In the genomic region with DNA sequence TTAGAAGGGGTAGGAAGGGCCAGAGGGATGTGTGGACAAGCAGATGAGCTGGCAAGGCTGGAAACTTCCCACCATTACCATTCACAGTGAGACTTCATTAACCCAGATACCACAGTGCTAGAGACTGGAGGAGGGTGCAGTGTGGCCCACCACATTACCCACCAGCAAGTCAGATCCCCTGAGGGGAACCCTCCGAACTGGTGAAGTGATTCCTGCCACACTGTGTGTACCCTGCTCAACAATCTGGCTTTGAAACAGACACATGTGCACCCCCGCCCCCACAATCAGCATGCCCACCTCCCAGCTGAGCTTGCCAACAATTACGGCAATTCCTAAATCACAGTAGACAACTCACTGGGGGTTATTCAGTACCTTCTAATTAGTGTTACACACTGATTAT, we compare ENCODE assay signal across 24 cellular contexts.
A peak's percentile ranks its signal among the peaks of the same experiment; 100 is the strongest.
DNase-seq lines count a peak whose midpoint lies in the region; ATAC-seq and TF ChIP-seq lines count a peak whose summit lies in the region.
"Had no signal": no experiment of that assay in that cellular context is flagged by ENCODE, and none has a peak within 500 bp of the region (broad histone marks: within the 10 kb centered on the region; RNA-seq: fewer than 3 reads in every experiment).

No MANE protein-coding gene starts in this region.

- DNase-seq in H9 (peak; percentile 8), coronary artery (ENCODE audit: low spot score) (peak; percentile 58), retina (peak; percentile 69), DMS53 (lab: John Stamatoyannopoulos, UW) (no peak), T-helper 17 cell (no peak)
- DNase-seq in CD8-positive, alpha-beta memory T cell = no peak
- DNase-seq: 8988T; ACHN; AML-193; BE2C; Caco-2; CD4-positive, alpha-beta T cell; DMS153; DMS79; EL; GDM1; HFFc6 had no signal

- no peaks in the 10 kb centered on the region for H3K36me3 ChIP-seq in CD8-positive, alpha-beta memory T cell (ENCODE audit: insufficient read depth, low read length)
- H3K36me3 ChIP-seq: BE2C; BLaER1 treated with 17β-estradiol and CSF1 and Interleukin-3, amounts not matched to agents 10 nM and 100 nM; HAP-1 had no signal

- H3K27ac ChIP-seq in H9 (ENCODE audit: insufficient read length, low read depth, low read length) (no peak overlapping the region), coronary artery (no peak overlapping the region)
- H3K27ac ChIP-seq in CD8-positive, alpha-beta memory T cell (ENCODE audit: low read depth, low read length) = no peak overlapping the region
- H3K27ac ChIP-seq: A549; BLaER1 treated with 17β-estradiol and CSF1 and Interleukin-3, amounts not matched to agents 10 nM and 100 nM had no signal

- no peaks in the 10 kb centered on the region for H3K9me3 Mint-ChIP-seq in H9
- no peaks in the 10 kb centered on the region for H3K9me3 Mint-ChIP-seq in CD8-positive, alpha-beta memory T cell
- H3K9me3 Mint-ChIP-seq: CD4-positive, alpha-beta T cell; GM23338; HFFc6 had no signal

- no peaks in the 10 kb centered on the region for H4K20me1 ChIP-seq in H9 (ENCODE audit: control insufficient read depth, insufficient read depth, insufficient read length)
- H4K20me1 ChIP-seq: BLaER1 treated with 17β-estradiol and CSF1 and Interleukin-3, amounts not matched to agents 10 nM and 100 nM had no signal

- no peak overlapping the region for H3K23ac ChIP-seq in H9 (ENCODE audit: insufficient read length, low read depth, low read length)

- H3K27me3 Mint-ChIP-seq in H9 (ENCODE audit: low read depth) (peaks cover 13% of the 10 kb centered on the region), T-helper 17 cell (peaks cover 23% of the 10 kb centered on the region)
- H3K27me3 Mint-ChIP-seq in CD8-positive, alpha-beta memory T cell = peaks cover 3 to 4% of the 10 kb centered on the region in 2 donors
- H3K27me3 Mint-ChIP-seq: CD4-positive, alpha-beta T cell had no signal

- no peaks in the 10 kb centered on the region for H3K23me2 ChIP-seq in H9 (ENCODE audit: insufficient read length, low read depth, low read length, poor library complexity, severe bottlenecking)

- no peak overlapping the region for H2AFZ ChIP-seq in H9 (ENCODE audit: low read length)
- H2AFZ ChIP-seq: GM23338 had no signal

- H3K79me1 ChIP-seq in H9 (ENCODE audit: insufficient read depth, low read depth, low read length, poor library complexity, severe bottlenecking) = no peaks in the 10 kb centered on the region

- H3K4me2 ChIP-seq in H9 (ENCODE audit: insufficient read depth, insufficient read length, low read length) = no peak overlapping the region
- H3K4me2 ChIP-seq: A549; BLaER1 treated with 17β-estradiol and CSF1 and Interleukin-3, amounts not matched to agents 10 nM and 100 nM; GM23338 had no signal

- no CpG with 5 or more reads among the region's 3 CpGs for WGBS in H9 (ENCODE audit: extremely low coverage, insufficient read length, low lambda C conversion rate)

- peak overlapping the region in 1 of 3 experiments; percentile 87; a peak in 1 of 7 replicates for H3K27ac Mint-ChIP-seq in H9
- H3K27ac Mint-ChIP-seq in CD8-positive, alpha-beta memory T cell = peak overlapping the region in 1 of 8 donors; percentile 24
- H3K27ac Mint-ChIP-seq in T-helper 17 cell = no peak overlapping the region
- H3K27ac Mint-ChIP-seq: CD14-positive monocyte; CD4-positive, alpha-beta T cell; GM23338; HFFc6 had no signal

- H3K36me3 Mint-ChIP-seq in H9 (ENCODE audit: insufficient read depth in 1 of 3, low read depth in 3 of 3) = no peaks in the 10 kb centered on the region
- H3K36me3 Mint-ChIP-seq in CD8-positive, alpha-beta memory T cell = no peaks in the 10 kb centered on the region
- H3K36me3 Mint-ChIP-seq in T-helper 17 cell (ENCODE audit: low read depth) = no peaks in the 10 kb centered on the region
- H3K36me3 Mint-ChIP-seq: CD14-positive monocyte had no signal

- no peak overlapping the region for H3K56ac ChIP-seq in H9 (ENCODE audit: insufficient read length, low read depth, low read length)

- no peak overlapping the region for H2BK20ac ChIP-seq in H9 (ENCODE audit: low read depth, low read length, poor library complexity, severe bottlenecking)

- no peak overlapping the region for H2BK12ac ChIP-seq in H9 (ENCODE audit: insufficient read length, low read depth, low read length)

- no peak overlapping the region for H3K9ac ChIP-seq in H9 (ENCODE audit: extremely low read depth, insufficient read length, low read length)
- H3K9ac ChIP-seq: BLaER1 treated with 17β-estradiol and CSF1 and Interleukin-3, amounts not matched to agents 10 nM and 100 nM had no signal

- no peak overlapping the region for H4K5ac ChIP-seq in H9 (ENCODE audit: insufficient read length, low read depth, low read length)

- H2BK120ac ChIP-seq in H9 (ENCODE audit: low read depth, low read length, poor library complexity, severe bottlenecking) = no peak overlapping the region

- no peaks in the 10 kb centered on the region for H3K79me2 ChIP-seq in H9 (ENCODE audit: insufficient read depth, low read length)

- no peak overlapping the region for H2BK15ac ChIP-seq in H9 (ENCODE audit: low read depth, low read length)

- H3K4me1 ChIP-seq in H9 (ENCODE audit: insufficient read depth, low read length) = no peaks in the 10 kb centered on the region
- H3K4me1 ChIP-seq in CD8-positive, alpha-beta memory T cell (ENCODE audit: insufficient read depth, low read length) = no peaks in the 10 kb centered on the region
- H3K4me1 ChIP-seq: A549, BE2C, Caco-2, HAP-1 had no signal

- H4K91ac ChIP-seq in H9 (ENCODE audit: insufficient read length, low read depth, low read length) = no peak overlapping the region

- no peak overlapping the region for H2BK5ac ChIP-seq in H9 (ENCODE audit: insufficient read length, low read length)

- peaks cover 0 to 2% of the 10 kb centered on the region in 2 experiments; a peak in 1 of 4 replicates for H3K4me1 Mint-ChIP-seq in H9
- no peaks in the 10 kb centered on the region for H3K4me1 Mint-ChIP-seq in CD8-positive, alpha-beta memory T cell
- H3K4me1 Mint-ChIP-seq in T-helper 17 cell = peaks cover 2% of the 10 kb centered on the region
- H3K4me1 Mint-ChIP-seq: CD14-positive monocyte, GM23338 had no signal

- CTCF ChIA-PET in CD8-positive, alpha-beta memory T cell (lab: Charles Lee) = no interaction called here

- no peak for TF ChIP-seq CTCF in H9 (conservative IDR thresholded peaks at IDR 0.05)
- no peak for TF ChIP-seq CTCF in coronary artery (IDR thresholded peaks at IDR 0.05)

- no peak overlapping the region for H3K4me3 Mint-ChIP-seq in H9
- H3K4me3 Mint-ChIP-seq in CD8-positive, alpha-beta memory T cell = no peak overlapping the region
- no peak overlapping the region for H3K4me3 Mint-ChIP-seq in T-helper 17 cell
- H3K4me3 Mint-ChIP-seq: CD14-positive monocyte; CD4-positive, alpha-beta T cell; GM23338; HFFc6 had no signal

- H3K4ac ChIP-seq in H9 (ENCODE audit: low read depth, low read length) = no peak overlapping the region

- POLR2A ChIA-PET in CD8-positive, alpha-beta memory T cell (lab: Charles Lee) = no interaction called here

- H3K9me3 ChIP-seq in H9 (ENCODE audit: control insufficient read depth, low read depth, low read length) (no peaks in the 10 kb centered on the region), T-helper 17 cell (ENCODE audit: control insufficient read depth, low read length, poor library complexity, severe bottlenecking) (no peaks in the 10 kb centered on the region)
- no peaks in the 10 kb centered on the region for H3K9me3 ChIP-seq in CD8-positive, alpha-beta memory T cell (ENCODE audit: low read length)
- H3K9me3 ChIP-seq: A549, BE2C, Caco-2, HAP-1 had no signal

- no peak overlapping the region for H3K4me3 ChIP-seq in coronary artery
- no peak overlapping the region for H3K4me3 ChIP-seq in CD8-positive, alpha-beta memory T cell (ENCODE audit: low read length)
- H3K4me3 ChIP-seq: A549; BLaER1 treated with 17β-estradiol and CSF1 and Interleukin-3, amounts not matched to agents 10 nM and 100 nM; GM12878; GM23338; HAP-1 had no signal

- H2AK5ac ChIP-seq in H9 (ENCODE audit: insufficient read length, low read length) = no peak overlapping the region

- no peaks in the 10 kb centered on the region for H3K27me3 ChIP-seq in H9 (ENCODE audit: insufficient read depth, low read length)
- H3K27me3 ChIP-seq in CD8-positive, alpha-beta memory T cell (ENCODE audit: insufficient read depth, low read length, poor library complexity, severe bottlenecking) = no peaks in the 10 kb centered on the region
- H3K27me3 ChIP-seq: BE2C; BLaER1 treated with 17β-estradiol and CSF1 and Interleukin-3, amounts not matched to agents 10 nM and 100 nM had no signal

- H3K18ac ChIP-seq in H9 (ENCODE audit: insufficient read length, low read depth, low read length) = no peak overlapping the region

- no peak overlapping the region for H3T11ph ChIP-seq in H9 (ENCODE audit: low read length)

- H3K14ac ChIP-seq in H9 (ENCODE audit: insufficient read depth, low read length) = no peak overlapping the region

- no peak overlapping the region for H4K8ac ChIP-seq in H9 (replicated peaks; ENCODE audit: insufficient read length, low read depth, low read length)

- ATAC-seq in HG03175 (IDR thresholded peaks at IDR 0.05; ENCODE audit: unreplicated experiment) (no peak), T-helper 17 cell (no peak)
- ATAC-seq: A549, GM12878, GM23338 had no signal

Comparison
In these comparisons a context has a peak if more than half of its experiments do, and no peak if none do; other contexts are left out.
1. DNase-seq: peak in H9 (single experiment), coronary artery (single experiment) and retina (single experiment); none in CD8-positive, alpha-beta memory T cell (0 of 5), DMS53 (single experiment) and T-helper 17 cell (0 of 3).